23 cellular contexts compared by ENCODE assay signal in the genomic region with DNA sequence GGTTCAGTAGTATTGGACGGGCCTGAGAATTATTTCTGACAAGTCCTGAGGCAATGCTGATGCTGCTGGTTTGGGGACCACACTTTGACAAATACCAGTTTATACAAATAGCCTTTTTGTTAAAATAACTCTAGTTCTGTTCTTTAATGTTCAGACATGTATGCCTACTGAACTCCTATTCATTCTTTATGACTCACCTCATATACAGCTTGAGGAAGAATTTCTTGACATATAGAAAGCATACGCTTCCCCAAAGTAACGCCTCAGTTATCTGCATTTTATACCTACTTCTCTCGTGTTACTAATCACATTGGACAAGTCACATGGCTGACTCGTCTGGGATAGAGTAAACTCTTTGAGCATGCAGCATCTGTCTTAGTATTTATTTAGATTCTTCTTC.
"Had no signal": no experiment of that assay in that cellular context is flagged by ENCODE, and none has a peak within 500 bp of the region (broad histone marks: within the 10 kb centered on the region; RNA-seq: fewer than 3 reads in every experiment).

No MANE protein-coding gene starts in this region.

- DNase-seq: occipital lobe; ovary; posterior cingulate gyrus; psoas muscle; right cardiac atrium; right lobe of liver; sigmoid colon; small intestine; stimulated activated CD4-positive, alpha-beta T cell treated with anti-CD3 and anti-CD28 coated beads, Interleukin-15, amount 100 ng/mL, for 24 hours; stimulated activated CD4-positive, alpha-beta T cell treated with anti-CD3 and anti-CD28 coated beads, Interleukin-2, amount 100 ng/mL, for 24 hours; stimulated activated CD4-positive, alpha-beta T cell treated with anti-CD3 and anti-CD28 coated beads, Interleukin-2, amount 100 ng/mL, for 48 hours; stimulated activated CD4-positive, alpha-beta T cell treated with anti-CD3 and anti-CD28 coated beads, Interleukin-4, amount 100 ng/mL, for 24 hours; stimulated activated naive B cell treated with anti-CD40 and anti-IgM and Interleukin-4, amounts not matched to agents 10 μg/mL and 1 μg/mL and 100 μg/mL, for 72 hours; stimulated activated naive CD4-positive, alpha-beta T cell treated with Interleukin-2 at 50 U/mL for 16 hours; stomach; thyroid gland; trophoblast cell; upper lobe of left lung had no signal

- H3K4me3 ChIP-seq: neural progenitor cell, ovary, psoas muscle, right lobe of liver, sigmoid colon, stomach, thoracic aorta, thyroid gland, tibial nerve, upper lobe of left lung, vagina had no signal

- ATAC-seq: psoas muscle; right cardiac atrium; right lobe of liver; stimulated activated effector memory CD8-positive, alpha-beta T cell treated with anti-CD3 and anti-CD28 coated beads, Interleukin-12 subunit alpha, Interleukin-12 subunit beta, amount 100 ng/mL, for 72 hours; stimulated activated naive B cell treated with anti-CD40 and anti-IgM and Interleukin-4, amounts not matched to agents 10 μg/mL and 1 μg/mL and 100 μg/mL, for 72 hours had no signal
